In genomic region chr2:174683392-174683759, GRCh38 we compare ENCODE assay signal across 8 cellular contexts.
DNase-seq lines count a peak whose midpoint lies in the region; ATAC-seq and TF ChIP-seq lines count a peak whose summit lies in the region.

No MANE protein-coding gene starts in this region.

- H3K27me3 Mint-ChIP-seq in stimulated activated naive CD8-positive, alpha-beta T cell treated with anti-CD3 and anti-CD28 coated beads, Interleukin-15, Interleukin-2, amounts not matched to agents 100 ng/mL and 50 ng/mL, for 24 hours = no peaks in the 10 kb centered on the region

- no peaks in the 10 kb centered on the region for H3K9me3 Mint-ChIP-seq in stimulated activated naive CD8-positive, alpha-beta T cell treated with anti-CD3 and anti-CD28 coated beads, Interleukin-15, Interleukin-2, amounts not matched to agents 100 ng/mL and 50 ng/mL, for 24 hours

- H3K4me3 Mint-ChIP-seq in stimulated activated naive CD8-positive, alpha-beta T cell treated with anti-CD3 and anti-CD28 coated beads, Interleukin-15, Interleukin-2, amounts not matched to agents 100 ng/mL and 50 ng/mL, for 24 hours = peak overlapping the region; percentile 88

- H3K27me3 ChIP-seq in kidney epithelial cell (ENCODE audit: control insufficient read depth, insufficient read depth, low read length) = peaks cover 2% of the 10 kb centered on the region

- H3K4me1 Mint-ChIP-seq in stimulated activated naive CD8-positive, alpha-beta T cell treated with anti-CD3 and anti-CD28 coated beads, Interleukin-15, Interleukin-2, amounts not matched to agents 100 ng/mL and 50 ng/mL, for 24 hours (ENCODE audit: low read depth) = peaks cover 78% of the 10 kb centered on the region

- peak overlapping the region; percentile 93 for H3K27ac Mint-ChIP-seq in stimulated activated naive CD8-positive, alpha-beta T cell treated with anti-CD3 and anti-CD28 coated beads, Interleukin-15, Interleukin-2, amounts not matched to agents 100 ng/mL and 50 ng/mL, for 24 hours

- H3K4me3 ChIP-seq in astrocyte of the cerebellum (ENCODE audit: low read depth, low read length) (peak overlapping the region; percentile 65), kidney epithelial cell (ENCODE audit: low read depth, low read length) (peak overlapping the region; percentile 87)

- peak; percentile 63 for DNase-seq in AG20443 (ENCODE audit: low spot score)
- peak; percentile 32 for DNase-seq in NCI-H510A (lab: John Stamatoyannopoulos, UW)
- DNase-seq in astrocyte of the cerebellum (ENCODE audit: low read depth) = peak; percentile 28
- peak; percentile 18 for DNase-seq in kidney epithelial cell (ENCODE audit: low read depth)
- DNase-seq in stimulated activated CD8-positive, alpha-beta memory T cell treated with anti-CD3 and anti-CD28 coated beads, Interleukin-4, amount 100 ng/mL, for 48 hours = no peak
- no peak for DNase-seq in NCI-H2081 (lab: John Stamatoyannopoulos, UW)

- ATAC-seq in GM19043 (IDR thresholded peaks at IDR 0.05; ENCODE audit: low read depth, unreplicated experiment) = peak; percentile 48

- TF ChIP-seq CTCF in astrocyte of the cerebellum (IDR thresholded peaks at IDR 0.05; ENCODE audit: low read depth, low read length, missing control alignments) = peak; percentile 39
- TF ChIP-seq CTCF in kidney epithelial cell (IDR thresholded peaks at IDR 0.05; ENCODE audit: insufficient read depth, low read length, poor library complexity, severe bottlenecking) = no peak

- H3K36me3 Mint-ChIP-seq in stimulated activated naive CD8-positive, alpha-beta T cell treated with anti-CD3 and anti-CD28 coated beads, Interleukin-15, Interleukin-2, amounts not matched to agents 100 ng/mL and 50 ng/mL, for 24 hours (ENCODE audit: low read depth) = peaks cover 17% of the 10 kb centered on the region

- in situ Hi-C loops in astrocyte of the cerebellum (cut with HindIII; ENCODE audit: low sequenced_read_pairs) = no loop called here

- no peaks in the 10 kb centered on the region for H3K36me3 ChIP-seq in kidney epithelial cell (ENCODE audit: control insufficient read depth, insufficient read depth, low read length)

Comparison
In these comparisons a context has a peak if more than half of its experiments do, and no peak if none do; other contexts are left out.
1. DNase-seq: peak in AG20443 (single experiment), NCI-H510A (single experiment), astrocyte of the cerebellum (single experiment) and kidney epithelial cell (single experiment); none in stimulated activated CD8-positive, alpha-beta memory T cell treated with anti-CD3 and anti-CD28 coated beads, Interleukin-4, amount 100 ng/mL, for 48 hours (single experiment) and NCI-H2081 (0 of 2).